Comparison of ENCODE assay signal across 14 cellular contexts in the genomic region with DNA sequence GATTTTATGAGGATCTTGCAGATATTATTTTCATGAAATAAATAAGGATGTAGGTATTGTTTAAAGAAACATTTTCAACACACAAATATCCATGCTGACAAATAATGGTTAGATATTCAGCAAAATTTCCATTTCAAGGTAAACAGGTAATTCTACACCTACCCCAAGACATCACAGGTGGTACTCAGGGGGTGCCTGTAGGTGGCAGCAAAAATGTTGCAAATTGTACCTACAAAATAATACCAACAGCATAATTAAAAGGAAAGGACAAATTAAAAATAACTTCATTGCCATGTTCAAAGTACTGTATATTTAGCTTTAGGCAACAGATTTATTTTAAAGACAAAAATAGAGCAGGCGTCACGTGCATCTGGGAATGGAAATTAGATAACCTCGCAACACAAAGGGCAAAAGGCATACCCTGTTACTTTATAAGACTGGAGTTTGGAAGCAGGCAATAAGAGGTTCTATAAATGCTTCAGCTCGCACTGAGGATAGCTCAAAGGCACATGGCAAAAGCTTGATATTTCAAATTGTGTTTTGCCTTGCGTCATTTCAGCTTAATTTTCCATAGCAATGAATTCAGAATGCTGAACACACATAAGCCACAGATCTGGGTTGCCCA.
DNase-seq lines count a peak whose midpoint lies in the region; ATAC-seq and TF ChIP-seq lines count a peak whose summit lies in the region.
"Had no signal": no experiment of that assay in that cellular context is flagged by ENCODE, and none has a peak within 500 bp of the region (broad histone marks: within the 10 kb centered on the region; RNA-seq: fewer than 3 reads in every experiment).

No MANE protein-coding gene starts in this region.

- no peak overlapping the region for H4K5ac ChIP-seq in mesendoderm (ENCODE audit: low read length)

- H3K18ac ChIP-seq in mesendoderm (ENCODE audit: low read length) = no peak overlapping the region

- H3K56ac ChIP-seq in mesendoderm (ENCODE audit: low read length) = no peak overlapping the region

- H3K4ac ChIP-seq in mesendoderm (ENCODE audit: low read depth, low read length) = no peak overlapping the region

- H3K79me1 ChIP-seq in mesendoderm (ENCODE audit: low read length) = no peaks in the 10 kb centered on the region

- no peak overlapping the region for H4K8ac ChIP-seq in mesendoderm (ENCODE audit: low read depth, low read length)

- peak; percentile 49 for TF ChIP-seq CTCF in LNCaP clone FGC (IDR thresholded peaks at IDR 0.05; ENCODE audit: control insufficient read depth, extremely low read depth, insufficient read depth)
- TF ChIP-seq CTCF in choroid plexus epithelial cell (conservative IDR thresholded peaks at IDR 0.05; ENCODE audit: low read depth, low read length) = peak; percentile 75

- H3K4me2 ChIP-seq in mesendoderm (ENCODE audit: low read length) = no peak overlapping the region

- H3K36me3 ChIP-seq in mesendoderm (ENCODE audit: control insufficient read depth, insufficient read depth, low read length) = no peaks in the 10 kb centered on the region
- H3K36me3 ChIP-seq: gastroesophageal sphincter, upper lobe of left lung had no signal

- H3K23ac ChIP-seq in mesendoderm (ENCODE audit: low read length) = no peak overlapping the region

- no peaks in the 10 kb centered on the region for H3K4me1 ChIP-seq in mesendoderm (ENCODE audit: control insufficient read depth, low read depth, low read length)
- H3K4me1 ChIP-seq: gastroesophageal sphincter, upper lobe of left lung had no signal

- DNase-seq in NCI-H1694 treated with DMSO at 0.1 percent for 48 hours (lab: John Stamatoyannopoulos, UW) (peak; percentile 61), NCI-H1694 (lab: John Stamatoyannopoulos, UW) (no peak), LNCaP clone FGC (ENCODE audit: low read depth) (no peak), choroid plexus epithelial cell (ENCODE audit: low read depth) (peak; percentile 49), mesendoderm (peak; percentile 37), SIG-M5 (lab: John Stamatoyannopoulos, UW) (no peak), NCI-H1092 (lab: John Stamatoyannopoulos, UW) (no peak)
- DNase-seq: midbrain, NCI-H1048, upper lobe of left lung had no signal

- H3K27ac ChIP-seq in mesendoderm (ENCODE audit: low read depth, low read length) = no peak overlapping the region
- H3K27ac ChIP-seq: gastroesophageal sphincter, SK-N-MC, upper lobe of left lung had no signal

- no peak for ATAC-seq in HG02623 (IDR thresholded peaks at IDR 0.05; ENCODE audit: unreplicated experiment)
- ATAC-seq: activated T-helper 17 cell treated with anti-CD3 and anti-CD28 coated beads, Interleukin-2, amount 50 U/mL, for 72 hours; gastroesophageal sphincter had no signal

- H3K79me2 ChIP-seq in mesendoderm (ENCODE audit: control insufficient read depth, insufficient read depth, low read length) = no peaks in the 10 kb centered on the region

- H3K4me3 ChIP-seq in LNCaP clone FGC (ENCODE audit: low read depth, low read length) (no peak overlapping the region), choroid plexus epithelial cell (ENCODE audit: low read depth, low read length) (no peak overlapping the region), mesendoderm (ENCODE audit: low read length) (no peak overlapping the region)
- H3K4me3 ChIP-seq: gastroesophageal sphincter, SK-N-MC, upper lobe of left lung had no signal

- H2BK5ac ChIP-seq in mesendoderm (ENCODE audit: low read length) = no peak overlapping the region

- H3K27me3 ChIP-seq in mesendoderm (ENCODE audit: insufficient read depth, low read length, poor library complexity) = no peaks in the 10 kb centered on the region
- H3K27me3 ChIP-seq: gastroesophageal sphincter, upper lobe of left lung had no signal

- H2AK5ac ChIP-seq in mesendoderm (ENCODE audit: low read length) = no peak overlapping the region

- no peak overlapping the region for H3K9ac ChIP-seq in mesendoderm (ENCODE audit: low read length)

- H2BK15ac ChIP-seq in mesendoderm (replicated peaks; ENCODE audit: low read depth) = no peak overlapping the region

- no peak overlapping the region for H2BK120ac ChIP-seq in mesendoderm (ENCODE audit: low read depth, low read length)

- no CpG with 5 or more reads among the region's 5 CpGs for whole genome bisulfite sequencing in mesendoderm (ENCODE audit: extremely low coverage, insufficient coverage, low lambda C conversion rate)

Comparison
In these comparisons a context has a peak if more than half of its experiments do, and no peak if none do; other contexts are left out.
1. DNase-seq: peak in NCI-H1694 treated with DMSO at 0.1 percent for 48 hours (single experiment), choroid plexus epithelial cell (single experiment) and mesendoderm (single experiment); none in NCI-H1694 (single experiment), LNCaP clone FGC (single experiment), SIG-M5 (single experiment) and NCI-H1092 (single experiment).